14 cellular contexts compared by ENCODE assay signal in the genomic region with DNA sequence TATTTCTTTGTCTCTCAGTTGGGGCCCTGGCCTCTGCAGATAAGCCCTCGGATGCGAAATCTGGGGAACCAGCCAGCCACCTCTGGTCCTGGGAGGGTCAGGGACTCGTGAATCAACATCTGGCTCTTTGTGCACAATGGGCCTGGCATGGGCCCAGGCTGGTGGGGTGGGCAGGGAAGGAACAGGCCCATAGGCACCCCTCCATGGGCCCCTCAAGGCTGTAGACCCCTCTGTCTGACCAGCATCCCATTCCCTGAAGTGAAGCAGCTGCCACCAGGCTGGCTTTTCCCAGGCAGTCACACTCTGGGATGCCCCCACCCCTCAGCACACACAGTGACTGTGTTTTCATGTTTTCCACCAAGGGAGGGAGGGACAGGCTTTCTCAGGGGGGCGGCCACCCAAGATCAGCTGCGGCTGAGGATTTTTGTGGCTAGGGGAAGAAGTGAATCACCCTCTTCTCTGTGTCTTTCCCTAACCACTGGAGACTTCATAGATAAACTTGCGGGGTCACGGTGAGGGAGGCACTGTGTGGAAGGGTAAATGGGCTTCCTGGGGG.
DNase-seq lines count a peak whose midpoint lies in the region; TF ChIP-seq lines count a peak whose summit lies in the region.
"Had no signal": no experiment of that assay in that cellular context is flagged by ENCODE, and none has a peak within 500 bp of the region (broad histone marks: within the 10 kb centered on the region; RNA-seq: fewer than 3 reads in every experiment).

No MANE protein-coding gene starts in this region.

- TF ChIP-seq CTCF in colonic mucosa (IDR thresholded peaks at IDR 0.05) (no peak), endothelial cell (IDR thresholded peaks at IDR 0.05; ENCODE audit: unreplicated experiment) (no peak)

- intact Hi-C loops in colonic mucosa (cut with DNase I), result no loop called here

- H4K91ac ChIP-seq in neuronal stem cell (ENCODE audit: low read depth, low read length, poor library complexity), result no peak overlapping the region

- H3K9ac ChIP-seq in BLaER1 (no peak overlapping the region), colonic mucosa (ENCODE audit: low read depth in 2 of 2, low read length in 2 of 2) (no peak overlapping the region), neuronal stem cell (ENCODE audit: low read depth, low read length, poor library complexity) (no peak overlapping the region)

- no peak overlapping the region for H3K4me3 Mint-ChIP-seq in endothelial cell (ENCODE audit: unreplicated experiment)
- H3K4me3 Mint-ChIP-seq: T-helper 1 cell treated with Interleukin-12 subunit alpha and Interleukin-12 subunit beta and Interleukin-4 antibody, amounts not matched to agents 30 μg/mL and 1 μg/mL, for 36 hours had no signal

- no CpG with 5 or more reads among the region's 7 CpGs for WGBS in neuronal stem cell (ENCODE audit: extremely low coverage in 2 of 2, insufficient read length in 2 of 2, insufficient replicate concordance in 1 of 2), 2 donors

- H2AFZ ChIP-seq in neuronal stem cell (ENCODE audit: low read length), result no peak overlapping the region

- H3K4me2 ChIP-seq in BLaER1 (peak overlapping the region; percentile 48), neuronal stem cell (ENCODE audit: insufficient read depth, low read length, poor library complexity, severe bottlenecking) (no peak overlapping the region)

- H3K14ac ChIP-seq in neuronal stem cell (ENCODE audit: low read length), result no peak overlapping the region

- peaks cover 6% of the 10 kb centered on the region for H3K27me3 Mint-ChIP-seq in endothelial cell (ENCODE audit: unreplicated experiment)

- H2BK5ac ChIP-seq in neuronal stem cell (ENCODE audit: low read length), result peak overlapping the region; percentile 8

- peak overlapping the region; percentile 64 for H2AK5ac ChIP-seq in neuronal stem cell (ENCODE audit: low read depth, low read length)

- H3K79me1 ChIP-seq in neuronal stem cell (ENCODE audit: low read depth, low read length), result peaks cover 10% of the 10 kb centered on the region

- no peak overlapping the region for H3K4me3 ChIP-seq in BLaER1
- H3K4me3 ChIP-seq in MG63, result no peak overlapping the region
- H3K4me3 ChIP-seq in colonic mucosa, result no peak overlapping the region
- H3K4me3 ChIP-seq in neuronal stem cell (ENCODE audit: low read length in 2 of 2), result no peak overlapping the region

- no peaks in the 10 kb centered on the region for H3K36me3 ChIP-seq in BLaER1
- H3K36me3 ChIP-seq in MG63, result no peaks in the 10 kb centered on the region
- H3K36me3 ChIP-seq in colonic mucosa, result no peaks in the 10 kb centered on the region
- no peaks in the 10 kb centered on the region for H3K36me3 ChIP-seq in neuronal stem cell (replicated peaks in 1 of 2; ENCODE audit: control insufficient read depth in 2 of 2, insufficient read depth in 2 of 2, low read length in 2 of 2)

- H3K27ac ChIP-seq in BLaER1 (no peak overlapping the region), colonic mucosa (no peak overlapping the region), neuronal stem cell (replicated peaks; ENCODE audit: low read length) (no peak overlapping the region)
- H3K27ac ChIP-seq: epithelial cell of prostate had no signal

- peaks cover 62% of the 10 kb centered on the region for H3K4me1 Mint-ChIP-seq in endothelial cell (ENCODE audit: unreplicated experiment)
- H3K4me1 Mint-ChIP-seq: IgD-negative memory B cell had no signal

- no peaks in the 10 kb centered on the region for H3K27me3 ChIP-seq in BLaER1
- H3K27me3 ChIP-seq in MG63, result no peaks in the 10 kb centered on the region
- H3K27me3 ChIP-seq in colonic mucosa, result no peaks in the 10 kb centered on the region
- no peaks in the 10 kb centered on the region for H3K27me3 ChIP-seq in neuronal stem cell (ENCODE audit: control insufficient read depth in 3 of 3, insufficient read depth in 3 of 3, low read depth in 1 of 3, low read length in 3 of 3)

- H2BK120ac ChIP-seq in neuronal stem cell (ENCODE audit: low read depth, low read length), result no peak overlapping the region

- peak overlapping the region; percentile 64 for H3K18ac ChIP-seq in neuronal stem cell (ENCODE audit: low read length)

- H3K4ac ChIP-seq in neuronal stem cell (ENCODE audit: low read length), result peak overlapping the region; percentile 29

- H2BK15ac ChIP-seq in neuronal stem cell (ENCODE audit: low read length), result no peak overlapping the region

- H2BK12ac ChIP-seq in neuronal stem cell (ENCODE audit: low read length), result peak overlapping the region; percentile 24

- H3K23ac ChIP-seq in neuronal stem cell (ENCODE audit: low read depth, low read length, poor library complexity), result no peak overlapping the region

- no peaks in the 10 kb centered on the region for H3K9me3 ChIP-seq in BLaER1
- H3K9me3 ChIP-seq in MG63, result no peaks in the 10 kb centered on the region
- H3K9me3 ChIP-seq in colonic mucosa, result no peaks in the 10 kb centered on the region
- H3K9me3 ChIP-seq in neuronal stem cell (replicated peaks in 1 of 2; ENCODE audit: control insufficient read depth in 2 of 2, insufficient read depth in 1 of 2, low read depth in 1 of 2, low read length in 2 of 2), result no peaks in the 10 kb centered on the region

- no peaks in the 10 kb centered on the region for H3K9me3 Mint-ChIP-seq in endothelial cell (ENCODE audit: unreplicated experiment)
- H3K9me3 Mint-ChIP-seq: T-helper 1 cell treated with Interleukin-12 subunit alpha and Interleukin-12 subunit beta and Interleukin-4 antibody, amounts not matched to agents 30 μg/mL and 1 μg/mL, for 36 hours had no signal

- DNase-seq in MG63 (peak; percentile 47), colonic mucosa (peak; percentile 47), neuronal stem cell (ENCODE audit: low spot score) (no peak), midbrain (lab: John Stamatoyannopoulos, UW) (no peak), epidermal melanocyte (ENCODE audit: insufficient read length, low spot score) (no peak), endothelial cell (ENCODE audit: low spot score) (no peak)
- DNase-seq in stimulated activated CD8-positive, alpha-beta memory T cell treated with anti-CD3 and anti-CD28 coated beads, Interleukin-4, amount 100 ng/mL, for 48 hours, result no peak
- DNase-seq: activated gamma-delta T cell; NCI-H526; stimulated activated CD4-positive, alpha-beta T cell treated with anti-CD3 and anti-CD28 coated beads, Interleukin-4, amount 100 ng/mL, for 24 hours had no signal

- peaks cover 72% of the 10 kb centered on the region for H3K4me1 ChIP-seq in BLaER1
- peaks cover 7% of the 10 kb centered on the region for H3K4me1 ChIP-seq in colonic mucosa
- H3K4me1 ChIP-seq in neuronal stem cell (ENCODE audit: control insufficient read depth in 2 of 2, insufficient read depth in 1 of 2, low read depth in 1 of 2, low read length in 2 of 2), result peaks cover 33% of the 10 kb centered on the region in 2 donors

- no peak overlapping the region for H4K8ac ChIP-seq in neuronal stem cell (ENCODE audit: low read depth, low read length)

- H3K36me3 Mint-ChIP-seq in endothelial cell (ENCODE audit: low read depth, unreplicated experiment), result no peaks in the 10 kb centered on the region

- no peak overlapping the region for H3K27ac Mint-ChIP-seq in endothelial cell (ENCODE audit: unreplicated experiment)
- H3K27ac Mint-ChIP-seq: IgD-negative memory B cell; T-helper 1 cell treated with Interleukin-12 subunit alpha and Interleukin-12 subunit beta and Interleukin-4 antibody, amounts not matched to agents 30 μg/mL and 1 μg/mL, for 36 hours had no signal

- H4K20me1 ChIP-seq in BLaER1, result peaks cover 56% of the 10 kb centered on the region

Comparison
In these comparisons a context has a peak if more than half of its experiments do, and no peak if none do; other contexts are left out.
1. DNase-seq: peak in MG63 (single experiment) and colonic mucosa (single experiment); none in neuronal stem cell (single experiment), midbrain (single experiment), epidermal melanocyte (single experiment), stimulated activated CD8-positive, alpha-beta memory T cell treated with anti-CD3 and anti-CD28 coated beads, Interleukin-4, amount 100 ng/mL, for 48 hours (single experiment) and endothelial cell (single experiment).